8 cellular contexts compared by ENCODE assay signal in the genomic region with DNA sequence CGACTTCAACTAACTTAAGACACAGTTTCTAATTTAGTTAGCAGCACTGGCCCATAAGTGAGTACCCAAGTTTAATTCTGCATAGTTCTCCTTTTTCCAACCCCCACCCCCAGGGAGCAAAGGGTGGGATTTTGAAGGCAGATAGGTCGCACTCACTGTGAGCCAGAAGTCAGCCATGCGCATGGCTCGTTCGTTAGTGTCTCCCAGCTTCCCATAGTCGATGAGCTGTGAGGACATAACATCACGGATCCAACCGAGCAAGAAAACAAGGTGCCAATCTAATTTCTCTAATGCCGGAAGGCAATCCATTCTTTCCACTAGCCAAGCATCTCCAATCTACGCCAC. TPM values are rescaled to one million over a fixed set of nuclear protein-coding genes. Genes with fewer than 3 reads are reported as not detected.
DNase-seq lines count a peak whose midpoint lies in the region; ATAC-seq and TF ChIP-seq lines count a peak whose summit lies in the region.

No MANE protein-coding gene starts in this region.

- H3K4me3 ChIP-seq in GM12865 (ENCODE audit: low read depth, low read length) (peak overlapping the region; percentile 96), adrenal gland (peak overlapping the region; percentile 52 to 91 (median 63)), testis (peak overlapping the region; percentile 79 to 89)

- DNase-seq in GM12865 (ENCODE audit: low read depth) = no peak
- no peak for DNase-seq in adrenal gland
- DNase-seq in kidney glomerular epithelial cell (lab: John Stamatoyannopoulos, UW) = peak; percentile 28
- DNase-seq in testis = peak; percentile 15
- no peak for DNase-seq in globus pallidus (ENCODE audit: low spot score)
- no peak for DNase-seq in dedifferentiated amniotic fluid mesenchymal stem cell (ENCODE audit: extremely low spot score)

- H3K27me3 ChIP-seq in adrenal gland = no peaks in the 10 kb centered on the region
- no peaks in the 10 kb centered on the region for H3K27me3 ChIP-seq in testis

- intact Hi-C loops in adrenal gland (cut with DNase I) = loop anchor here in 1 of 2 donors (5.0 to 10.0 kb wide), 2 partner anchors 80 to 148 kb away; partner anchors contain the start of genes ILK and RRP8
- intact Hi-C loops in testis (cut with DNase I; ENCODE audit: low total_unique reads) = no loop called here

- H3K9me3 ChIP-seq in adrenal gland (replicated peaks in 1 of 3) = no peaks in the 10 kb centered on the region
- H3K9me3 ChIP-seq in testis = no peaks in the 10 kb centered on the region

- 0 to 2% (median 0%) methylated on average over 9 to 10 of the region's 10 CpGs for WGBS in adrenal gland, 4 donors
- 0% methylated on average over 10 of the region's 10 CpGs for WGBS in testis, 2 donors

- TF ChIP-seq CTCF in GM12865 (IDR thresholded peaks at IDR 0.05; ENCODE audit: insufficient read depth, low read depth, low read length, missing control alignments) (no peak), adrenal gland (IDR thresholded peaks at IDR 0.05) (no peak), testis (IDR thresholded peaks at IDR 0.05) (no peak)

- H3K4me1 ChIP-seq in adrenal gland (replicated peaks in 1 of 2) = peaks cover 6 to 15% of the 10 kb centered on the region in 2 donors
- peaks cover 8% of the 10 kb centered on the region for H3K4me1 ChIP-seq in testis

- H3K27ac ChIP-seq in adrenal gland (peak overlapping the region; percentile 36 to 87 (median 62)), testis (peak overlapping the region; percentile 79 to 94)

- H3K36me3 ChIP-seq in adrenal gland (replicated peaks in 1 of 2) = no peaks in the 10 kb centered on the region
- H3K36me3 ChIP-seq in testis (ENCODE audit: low read depth, missing control alignments) = no peaks in the 10 kb centered on the region

- TF ChIP-seq POLR2A in adrenal gland (IDR thresholded peaks at IDR 0.05) = no peak
- no peak for TF ChIP-seq POLR2A in testis (IDR thresholded peaks at IDR 0.05)

- ATAC-seq in HG03135 (IDR thresholded peaks at IDR 0.05; ENCODE audit: unreplicated experiment) (peak; percentile 1), GM18520 (IDR thresholded peaks at IDR 0.05; ENCODE audit: unreplicated experiment) (no peak)

RNA-seq across cellular contexts. Expression of gene MRPL17, which starts 0.6 kb away (rescaled TPM):
- total RNA-seq in adrenal gland (100 to 1,000 TPM in 3 of 8 donors, 10 to 100 TPM in 5; 51.2 to 532 (median 80.6) TPM), testis (10 to 100 TPM; 21.0 to 22.7 TPM)
- polyA plus RNA-seq in adrenal gland (100 to 1,000 TPM in 1 of 3 donors, 10 to 100 TPM in 2; 77.8 to 141 (median 97.9) TPM), testis (ENCODE audit: insufficient read depth, low read depth, low replicate concordance) (49.5 TPM)

RNA-seq across cellular contexts. Expression of gene DCHS1, which starts 27.0 kb away (rescaled TPM):
- total RNA-seq in adrenal gland (10 to 100 TPM in 6 of 8 donors, 1 to 10 TPM in 2; 8.6 to 15.3 (median 11.6) TPM), testis (1 to 10 TPM; 7.1 to 8.8 TPM)
- polyA plus RNA-seq in adrenal gland (10 to 100 TPM in 1 of 3 donors, 1 to 10 TPM in 2; 1.3 to 12.1 (median 5.0) TPM), testis (ENCODE audit: insufficient read depth, low read depth, low replicate concordance) (14.2 TPM)

Comparison
In these comparisons a context has a peak if more than half of its experiments do, and no peak if none do; other contexts are left out.
1. DNase-seq: peak in kidney glomerular epithelial cell (single experiment) and testis (single experiment); none in GM12865 (single experiment), adrenal gland (0 of 7), globus pallidus (single experiment) and dedifferentiated amniotic fluid mesenchymal stem cell (single experiment).
2. Peak in every context shown above with its lines, with median percentiles within 50 percentile points of each other: H3K4me3 ChIP-seq.